Comparison of ENCODE assay signal across 1 cellular context in genomic region chr20:63549679-63550282, GRCh38.
TF ChIP-seq lines count a peak whose summit lies in the region.

No MANE protein-coding gene starts in this region.

TF ChIP-seq in K562, 482 proteins besides CTCF, POLR2A, EP300 and RAD21:
- TF ChIP-seq WHSC1 (IDR thresholded peaks at IDR 0.05; ENCODE audit: low read length) (no peak), SIX5 (IDR thresholded peaks at IDR 0.05; ENCODE audit: borderline replicate concordance in 1 of 2, insufficient read depth in 1 of 2, low read depth in 1 of 2, low read length in 2 of 2) (no peak), TOE1 (IDR thresholded peaks at IDR 0.05; ENCODE audit: borderline replicate concordance) (no peak), TOE1 (CRISPR knock-in tag; IDR thresholded peaks at IDR 0.05; ENCODE audit: borderline replicate concordance, low read depth) (no peak), PCBP1 (IDR thresholded peaks at IDR 0.05; ENCODE audit: low read depth, low read length, poor library complexity, severe bottlenecking) (peak; percentile 37), HNRNPL (IDR thresholded peaks at IDR 0.05; ENCODE audit: low read depth, low read length) (peak; percentile 71; the same call in 1 of the 2 replicates)
TF ChIP-seq in K562: peak in this region for 2.
